In genomic region chrX:18594079-18594478, GRCh38 we compare ENCODE assay signal across 26 cellular contexts.
DNase-seq lines count a peak whose midpoint lies in the region; ATAC-seq, FAIRE-seq and TF ChIP-seq lines count a peak whose summit lies in the region.
"Had no signal": no experiment of that assay in that cellular context is flagged by ENCODE, and none has a peak within 500 bp of the region (broad histone marks: within the 10 kb centered on the region; RNA-seq: fewer than 3 reads in every experiment).

No MANE protein-coding gene starts in this region.

- H3K9me3 Mint-ChIP-seq in MCF 10A (ENCODE audit: unreplicated experiment), result peaks cover 10% of the 10 kb centered on the region
- H3K9me3 Mint-ChIP-seq in activated CD4-positive, alpha-beta T cell treated with anti-CD3 and anti-CD28 coated beads, Interleukin-2, amount 10 ng/mL, durations not matched to agents 24 days and 14 days, result no peaks in the 10 kb centered on the region

- H4K20me1 ChIP-seq in mammary epithelial cell (ENCODE audit: insufficient read depth, low read length) (no peaks in the 10 kb centered on the region), endothelial cell of umbilical vein (replicated peaks; ENCODE audit: control insufficient read depth, extremely low read depth, insufficient read depth, low read length) (no peaks in the 10 kb centered on the region)
- H4K20me1 ChIP-seq: BLaER1 had no signal

- H3K4me2 ChIP-seq in mammary epithelial cell (ENCODE audit: insufficient read depth, low read depth, low read length) (no peak overlapping the region), A549 (no peak overlapping the region), endothelial cell of umbilical vein (ENCODE audit: insufficient read depth, low read length) (no peak overlapping the region)
- H3K4me2 ChIP-seq: BLaER1 had no signal

- CTCF ChIA-PET in MCF 10A (lab: Yijun Ruan, JAX) (no interaction called here), mammary epithelial cell (lab: Charles Lee; ENCODE audit: low non-redundant PET) (no interaction called here), A549 (lab: Yijun Ruan, JAX) (no interaction called here), endothelial cell of umbilical vein (lab: Charles Lee) (no interaction called here)

- WGBS in mammary epithelial cell (ENCODE audit: low coverage, missing lambda C conversion rate), result 69% methylated on average over 2 of the region's 2 CpGs
- 85% methylated on average over 2 of the region's 2 CpGs for WGBS in A549 (ENCODE audit: missing lambda C conversion rate)

- POLR2A ChIA-PET in MCF 10A (lab: Yijun Ruan, JAX), result no interaction called here
- POLR2A ChIA-PET in A549 (lab: Yijun Ruan, JAX), result no interaction called here
- POLR2A ChIA-PET in endothelial cell of umbilical vein (lab: Charles Lee), result no interaction called here

- in situ Hi-C loops in mammary epithelial cell (cut with MboI; ENCODE audit: low sequenced_read_pairs in 2 of 2), result no loop called here

- intact Hi-C loops in MCF 10A (cut with micrococcal nuclease), result no loop called here
- intact Hi-C loops in mammary epithelial cell (cut with micrococcal nuclease), result no loop called here
- intact Hi-C loops in endothelial cell of umbilical vein (cut with micrococcal nuclease), result no loop called here
- intact Hi-C loops in activated CD4-positive, alpha-beta T cell treated with anti-CD3 and anti-CD28 coated beads, Interleukin-2, amount 10 ng/mL, durations not matched to agents 24 days and 14 days (cut with micrococcal nuclease), result no loop called here

- TF ChIP-seq RAD21 in A549 (conservative IDR thresholded peaks at IDR 0.05 in 1 of 2, IDR thresholded peaks at IDR 0.05 in 1 of 2), result no peak

- H3K27me3 ChIP-seq in mammary epithelial cell (ENCODE audit: insufficient read depth, low read length), result no peaks in the 10 kb centered on the region
- H3K27me3 ChIP-seq in endothelial cell of umbilical vein (ENCODE audit: control insufficient read depth in 2 of 2, insufficient read depth in 2 of 2, low read length in 2 of 2), result no peaks in the 10 kb centered on the region
- H3K27me3 ChIP-seq: BE2C had no signal

- H3K9me3 ChIP-seq in mammary epithelial cell (replicated peaks; ENCODE audit: insufficient read depth, low read length) (no peaks in the 10 kb centered on the region), A549 (no peaks in the 10 kb centered on the region), endothelial cell of umbilical vein (replicated peaks; ENCODE audit: control insufficient read depth, insufficient read depth, low read length) (no peaks in the 10 kb centered on the region)
- H3K9me3 ChIP-seq: BE2C, BLaER1 had no signal

- BruUV-seq in MCF 10A (replicated peaks; lab: Mats Ljungman, UMichigan) (no TSS peak), mammary epithelial cell (replicated peaks; lab: Mats Ljungman, UMichigan) (no TSS peak), endothelial cell of umbilical vein (replicated peaks; lab: Mats Ljungman, UMichigan) (no TSS peak)

- H3K27ac ChIP-seq in mammary epithelial cell (ENCODE audit: insufficient read depth, low read depth, low read length) (no peak overlapping the region), A549 (no peak overlapping the region), endothelial cell of umbilical vein (ENCODE audit: insufficient read depth, low read depth, low read length) (no peak overlapping the region)
- H3K27ac ChIP-seq: 22Rv1, BLaER1 had no signal

- no peak for TF ChIP-seq EP300 in A549 (IDR thresholded peaks at IDR 0.05)

- H3K4me1 ChIP-seq in mammary epithelial cell (ENCODE audit: insufficient read depth, low read length) (no peaks in the 10 kb centered on the region), A549 (0 out of 3 replicates have a peak, but pooled peaks cover 5% of the 10 kb centered on the region), endothelial cell of umbilical vein (ENCODE audit: control insufficient read depth, extremely low read depth, insufficient read depth, low read length) (no peaks in the 10 kb centered on the region)
- H3K4me1 ChIP-seq: BE2C, BLaER1 had no signal

- H3K79me2 ChIP-seq in mammary epithelial cell (ENCODE audit: insufficient read depth, low read length) (no peaks in the 10 kb centered on the region), endothelial cell of umbilical vein (ENCODE audit: control insufficient read depth, insufficient read depth, low read length) (no peaks in the 10 kb centered on the region)

- FAIRE-seq in A549 (lab: Jason Lieb, UNC), result peak; percentile 82
- FAIRE-seq in GM19239 (lab: Jason Lieb, UNC), result peak; percentile 18
- FAIRE-seq in endothelial cell of umbilical vein (lab: Jason Lieb, UNC), result peak; percentile 59
- FAIRE-seq: GM12878 had no signal

- TF ChIP-seq POLR2A in A549 (IDR thresholded peaks at IDR 0.05; ENCODE audit: low read length) (no peak), endothelial cell of umbilical vein (IDR thresholded peaks at IDR 0.05; ENCODE audit: low read depth, low read length) (no peak)

- H3K9me1 ChIP-seq in endothelial cell of umbilical vein (replicated peaks; ENCODE audit: control insufficient read depth, extremely low read depth, insufficient read depth, low read length), result no peaks in the 10 kb centered on the region

- no peaks in the 10 kb centered on the region for H3K36me3 Mint-ChIP-seq in MCF 10A (ENCODE audit: insufficient read depth, unreplicated experiment)
- H3K36me3 Mint-ChIP-seq in activated CD4-positive, alpha-beta T cell treated with anti-CD3 and anti-CD28 coated beads, Interleukin-2, amount 10 ng/mL, durations not matched to agents 24 days and 14 days (ENCODE audit: low read depth), result no peaks in the 10 kb centered on the region

- dilution Hi-C loops in mammary epithelial cell (cut with HindIII; ENCODE audit: low sequenced_read_pairs), result no loop called here
- dilution Hi-C loops in endothelial cell of umbilical vein (cut with MboI; ENCODE audit: extremely low pct_ligation_motif_present, low sequenced_read_pairs), result no loop called here

- H3K9ac ChIP-seq in mammary epithelial cell (ENCODE audit: insufficient read depth, low read length), result no peak overlapping the region
- H3K9ac ChIP-seq in endothelial cell of umbilical vein (replicated peaks; ENCODE audit: extremely low read depth, insufficient read depth, low read length), result no peak overlapping the region
- H3K9ac ChIP-seq: BLaER1 had no signal

- H3K4me3 Mint-ChIP-seq in MCF 10A (ENCODE audit: unreplicated experiment), result no peak overlapping the region
- no peak overlapping the region for H3K4me3 Mint-ChIP-seq in activated CD4-positive, alpha-beta T cell treated with anti-CD3 and anti-CD28 coated beads, Interleukin-2, amount 10 ng/mL, durations not matched to agents 24 days and 14 days
- H3K4me3 Mint-ChIP-seq: CD14-positive monocyte; CD4-positive, alpha-beta memory T cell; CD4-positive, CD25-positive, alpha-beta regulatory T cell; CD8-positive, alpha-beta memory T cell had no signal

- TF ChIP-seq CTCF in MCF 10A (IDR thresholded peaks at IDR 0.05; ENCODE audit: unreplicated experiment), result no peak
- no peak for TF ChIP-seq CTCF in mammary epithelial cell (conservative IDR thresholded peaks at IDR 0.05 in 1 of 2, IDR thresholded peaks at IDR 0.05 in 1 of 2; ENCODE audit: extremely low read depth in 1 of 2, insufficient read depth in 1 of 2, low read depth in 1 of 2, low read length in 2 of 2)
- no peak for TF ChIP-seq CTCF in A549 (IDR thresholded peaks at IDR 0.05)
- TF ChIP-seq CTCF in endothelial cell of umbilical vein (IDR thresholded peaks at IDR 0.05; ENCODE audit: extremely low read depth in 1 of 2, insufficient read depth in 1 of 2, low read depth in 1 of 2, low read length in 2 of 2), result no peak

- H2AFZ ChIP-seq in mammary epithelial cell (ENCODE audit: low read depth, low read length) (no peak overlapping the region), endothelial cell of umbilical vein (ENCODE audit: low read depth, low read length) (no peak overlapping the region)

- H3K27ac Mint-ChIP-seq in MCF 10A (ENCODE audit: low read depth, unreplicated experiment), result peak overlapping the region; percentile 0
- H3K27ac Mint-ChIP-seq in activated CD4-positive, alpha-beta T cell treated with anti-CD3 and anti-CD28 coated beads, Interleukin-2, amount 10 ng/mL, durations not matched to agents 24 days and 14 days, result no peak overlapping the region
- H3K27ac Mint-ChIP-seq: CD14-positive monocyte; CD4-positive, alpha-beta memory T cell; CD4-positive, CD25-positive, alpha-beta regulatory T cell; CD8-positive, alpha-beta memory T cell had no signal

- DNase-seq in MCF 10A (ENCODE audit: unreplicated experiment) (no peak), mammary epithelial cell (no peak), A549 (ENCODE audit: low read depth in 1 of 2, low spot score in 1 of 2) (no peak), GM19239 (ENCODE audit: insufficient read length, low spot score) (no peak), endothelial cell of umbilical vein (ENCODE audit: low read depth, low spot score) (no peak), NCI-H1436 (lab: John Stamatoyannopoulos, UW) (no peak)
- no peak for DNase-seq in activated CD4-positive, alpha-beta T cell treated with anti-CD3 and anti-CD28 coated beads, Interleukin-2, amount 10 ng/mL, durations not matched to agents 24 days and 14 days
- DNase-seq: ACHN; BE2C; C1 segment of cervical spinal cord; CD4-positive, alpha-beta memory T cell; CD4-positive, CD25-positive, alpha-beta regulatory T cell; CD8-positive, alpha-beta memory T cell; COR-L47; DMS 273 treated with DMSO at 0.1 percent for 48 hours; DMS153; DMS53; DMS79; DND-41; EL; GDM1 had no signal

- no peaks in the 10 kb centered on the region for H3K27me3 Mint-ChIP-seq in MCF 10A (ENCODE audit: insufficient read depth, unreplicated experiment)
- no peaks in the 10 kb centered on the region for H3K27me3 Mint-ChIP-seq in activated CD4-positive, alpha-beta T cell treated with anti-CD3 and anti-CD28 coated beads, Interleukin-2, amount 10 ng/mL, durations not matched to agents 24 days and 14 days
- H3K27me3 Mint-ChIP-seq: CD4-positive, alpha-beta memory T cell; CD4-positive, CD25-positive, alpha-beta regulatory T cell; CD8-positive, alpha-beta memory T cell had no signal

- no peak overlapping the region for H3K4me3 ChIP-seq in mammary epithelial cell (replicated peaks in 1 of 3; ENCODE audit: insufficient read depth in 1 of 3, low read depth in 2 of 3, low read length in 3 of 3)
- no peak overlapping the region for H3K4me3 ChIP-seq in A549
- no peak overlapping the region for H3K4me3 ChIP-seq in endothelial cell of umbilical vein (replicated peaks in 1 of 3; ENCODE audit: insufficient read depth in 1 of 3, low read depth in 1 of 3, low read length in 3 of 3)
- H3K4me3 ChIP-seq: BLaER1, GM12878 had no signal

- H3K36me3 ChIP-seq in mammary epithelial cell (ENCODE audit: insufficient read depth, low read length), result no peaks in the 10 kb centered on the region
- H3K36me3 ChIP-seq in endothelial cell of umbilical vein (ENCODE audit: control insufficient read depth in 2 of 2, extremely low read depth in 1 of 2, insufficient read depth in 2 of 2, low read length in 2 of 2), result no peaks in the 10 kb centered on the region
- H3K36me3 ChIP-seq: BE2C, BLaER1 had no signal

- peaks cover 7% of the 10 kb centered on the region for H3K4me1 Mint-ChIP-seq in MCF 10A (ENCODE audit: insufficient read depth, unreplicated experiment)
- H3K4me1 Mint-ChIP-seq in activated CD4-positive, alpha-beta T cell treated with anti-CD3 and anti-CD28 coated beads, Interleukin-2, amount 10 ng/mL, durations not matched to agents 24 days and 14 days, result no peaks in the 10 kb centered on the region
- H3K4me1 Mint-ChIP-seq: CD14-positive monocyte; CD4-positive, alpha-beta memory T cell; CD4-positive, CD25-positive, alpha-beta regulatory T cell; CD8-positive, alpha-beta memory T cell had no signal

- ATAC-seq in A549 (no peak), GM18873 (IDR thresholded peaks at IDR 0.05; ENCODE audit: low FRiP score, unreplicated experiment) (no peak)
- ATAC-seq: GM12878 had no signal
